Comparison of ENCODE assay signal across 33 cellular contexts in the genomic region with DNA sequence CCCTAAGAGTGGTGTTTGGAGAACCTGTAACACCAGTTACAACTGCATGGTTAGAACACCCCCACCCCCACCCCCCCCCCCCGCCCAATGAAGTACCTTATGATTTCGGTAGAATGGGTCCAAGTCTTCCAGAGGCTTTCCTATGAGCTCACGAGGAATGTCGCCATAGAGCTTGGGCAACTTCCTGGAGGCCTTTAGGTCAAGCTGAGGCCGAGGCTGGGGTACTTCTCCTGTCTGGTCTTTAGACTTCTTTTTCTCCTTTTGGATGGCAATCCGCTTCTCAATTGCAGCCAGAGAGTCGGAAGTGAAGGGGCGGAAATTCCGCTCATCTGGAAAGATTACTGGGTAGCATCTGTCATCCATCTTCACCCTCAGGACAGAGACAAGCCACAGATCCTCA.
"Had no signal": no experiment of that assay in that cellular context is flagged by ENCODE, and none has a peak within 500 bp of the region (broad histone marks: within the 10 kb centered on the region; RNA-seq: fewer than 3 reads in every experiment).

No MANE protein-coding gene starts in this region.

- ATAC-seq: activated naive CD4-positive, alpha-beta T cell treated with anti-CD3 and anti-CD28 coated beads, Interleukin-2, amount 50 U/mL, for 72 hours; activated T-cell treated with anti-CD3 and anti-CD28 coated beads, Interleukin-2, amount 50 U/mL, for 72 hours; esophagus mucosa; foreskin keratinocyte; gastrocnemius medialis; heart right ventricle; T-cell; WTC11 had no signal

- H3K4me3 ChIP-seq: ascending aorta, breast epithelium, cardiac muscle cell, colonic mucosa, dorsolateral prefrontal cortex, gastrocnemius medialis, heart right ventricle had no signal

- H3K27ac ChIP-seq: ascending aorta, breast epithelium, cardiac muscle cell, colonic mucosa, dorsolateral prefrontal cortex, foreskin keratinocyte, gastrocnemius medialis, heart right ventricle had no signal

- H3K4me3 Mint-ChIP-seq: activated CD4-positive, alpha-beta memory T cell treated with anti-CD3 and anti-CD28 coated beads, Interleukin-2, amount 10 ng/mL, durations not matched to agents 7 days and 5 days; activated CD4-positive, alpha-beta T cell treated with anti-CD3 and anti-CD28 coated beads, Interleukin-2, amount 10 ng/mL, durations not matched to agents 7 days and 5 days; activated naive CD4-positive, alpha-beta T cell treated with anti-CD3 and anti-CD28 coated beads, Interleukin-2, amount 10 ng/mL, durations not matched to agents 7 days and 5 days; activated naive CD8-positive, alpha-beta T cell treated with anti-CD3 and anti-CD28 coated beads, Interleukin-2, amount 10 ng/mL, durations not matched to agents 7 days and 5 days; activated T-cell treated with anti-CD3 and anti-CD28 coated beads, Interleukin-2, amount 50 U/mL, for 24 hours; activated T-cell treated with anti-CD3 and anti-CD28 coated beads, Interleukin-2, amount 50 U/mL, for 72 hours; brain; endodermal cell; T-cell; T-helper 1 cell treated with Interleukin-12 subunit alpha and Interleukin-12 subunit beta and Interleukin-4 antibody, amounts not matched to agents 30 μg/mL and 1 μg/mL, for 36 hours; WTC11 had no signal

- H3K27ac Mint-ChIP-seq: activated CD4-positive, alpha-beta memory T cell treated with anti-CD3 and anti-CD28 coated beads, Interleukin-2, amount 10 ng/mL, durations not matched to agents 7 days and 5 days; activated CD4-positive, alpha-beta T cell treated with anti-CD3 and anti-CD28 coated beads, Interleukin-2, amount 10 ng/mL, durations not matched to agents 7 days and 5 days; activated naive CD4-positive, alpha-beta T cell treated with anti-CD3 and anti-CD28 coated beads, Interleukin-2, amount 10 ng/mL, durations not matched to agents 7 days and 5 days; activated naive CD4-positive, alpha-beta T cell treated with anti-CD3 and anti-CD28 coated beads, Interleukin-2, amount 50 U/mL, for 72 hours; activated naive CD8-positive, alpha-beta T cell treated with anti-CD3 and anti-CD28 coated beads, Interleukin-2, amount 10 ng/mL, durations not matched to agents 7 days and 5 days; activated T-cell treated with anti-CD3 and anti-CD28 coated beads, Interleukin-2, amount 50 U/mL, for 24 hours; activated T-cell treated with anti-CD3 and anti-CD28 coated beads, Interleukin-2, amount 50 U/mL, for 72 hours; brain; endodermal cell; T-cell; T-helper 1 cell treated with Interleukin-12 subunit alpha and Interleukin-12 subunit beta and Interleukin-4 antibody, amounts not matched to agents 30 μg/mL and 1 μg/mL, for 36 hours; WTC11 had no signal

- H3K27me3 ChIP-seq: ascending aorta, breast epithelium, cardiac muscle cell, colonic mucosa, dorsolateral prefrontal cortex, foreskin keratinocyte, gastrocnemius medialis, heart right ventricle had no signal

- H3K4me1 ChIP-seq: ascending aorta, breast epithelium, colonic mucosa, foreskin keratinocyte, gastrocnemius medialis, heart right ventricle had no signal

- H3K27me3 Mint-ChIP-seq: activated CD4-positive, alpha-beta memory T cell treated with anti-CD3 and anti-CD28 coated beads, Interleukin-2, amount 10 ng/mL, durations not matched to agents 7 days and 5 days; activated naive CD8-positive, alpha-beta T cell treated with anti-CD3 and anti-CD28 coated beads, Interleukin-2, amount 10 ng/mL, durations not matched to agents 7 days and 5 days; activated T-cell treated with anti-CD3 and anti-CD28 coated beads, Interleukin-2, amount 50 U/mL, for 24 hours; brain had no signal

- H3K36me3 Mint-ChIP-seq: activated naive CD4-positive, alpha-beta T cell treated with anti-CD3 and anti-CD28 coated beads, Interleukin-2, amount 10 ng/mL, durations not matched to agents 7 days and 5 days; activated naive CD4-positive, alpha-beta T cell treated with anti-CD3 and anti-CD28 coated beads, Interleukin-2, amount 50 U/mL, for 72 hours; activated naive CD8-positive, alpha-beta T cell treated with anti-CD3 and anti-CD28 coated beads, Interleukin-2, amount 10 ng/mL, durations not matched to agents 7 days and 5 days; brain; T-cell; WTC11 had no signal

- H3K9me3 ChIP-seq: ascending aorta, breast epithelium, colonic mucosa, gastrocnemius medialis, heart right ventricle had no signal

- H3K9me3 Mint-ChIP-seq: activated CD4-positive, alpha-beta memory T cell treated with anti-CD3 and anti-CD28 coated beads, Interleukin-2, amount 10 ng/mL, durations not matched to agents 7 days and 5 days; activated CD4-positive, alpha-beta T cell treated with anti-CD3 and anti-CD28 coated beads, Interleukin-2, amount 10 ng/mL, durations not matched to agents 7 days and 5 days; activated naive CD4-positive, alpha-beta T cell treated with anti-CD3 and anti-CD28 coated beads, Interleukin-2, amount 10 ng/mL, durations not matched to agents 7 days and 5 days; activated naive CD4-positive, alpha-beta T cell treated with anti-CD3 and anti-CD28 coated beads, Interleukin-2, amount 50 U/mL, for 72 hours; activated naive CD8-positive, alpha-beta T cell treated with anti-CD3 and anti-CD28 coated beads, Interleukin-2, amount 10 ng/mL, durations not matched to agents 7 days and 5 days; activated T-cell treated with anti-CD3 and anti-CD28 coated beads, Interleukin-2, amount 50 U/mL, for 24 hours; activated T-cell treated with anti-CD3 and anti-CD28 coated beads, Interleukin-2, amount 50 U/mL, for 72 hours; T-cell; T-helper 1 cell treated with Interleukin-12 subunit alpha and Interleukin-12 subunit beta and Interleukin-4 antibody, amounts not matched to agents 30 μg/mL and 1 μg/mL, for 36 hours; WTC11 had no signal

- DNase-seq: activated CD4-positive, alpha-beta memory T cell treated with anti-CD3 and anti-CD28 coated beads, Interleukin-2, amount 10 ng/mL, durations not matched to agents 7 days and 5 days; activated CD4-positive, alpha-beta T cell treated with anti-CD3 and anti-CD28 coated beads for 1 hour; activated CD4-positive, alpha-beta T cell treated with anti-CD3 and anti-CD28 coated beads for 4 hours; activated CD4-positive, alpha-beta T cell treated with anti-CD3 and anti-CD28 coated beads, Interleukin-2, amount 10 ng/mL, durations not matched to agents 7 days and 5 days; activated CD4-positive, alpha-beta T cell treated with anti-CD3 and anti-CD28 coated beads, Interleukin-2, amount 50 U/mL, for 4 hours; activated CD8-positive, alpha-beta memory T cell treated with anti-CD3 and anti-CD28 coated beads, Interleukin-2, amount 50 U/mL, for 48 hours; activated gamma-delta T cell; activated naive CD4-positive, alpha-beta T cell; activated naive CD4-positive, alpha-beta T cell treated with anti-CD3 and anti-CD28 coated beads, Interleukin-2, amount 10 ng/mL, durations not matched to agents 7 days and 5 days; activated naive CD8-positive, alpha-beta T cell treated with anti-CD3 and anti-CD28 coated beads, Interleukin-2, amount 10 ng/mL, durations not matched to agents 7 days and 5 days; activated T-cell treated with anti-CD3 and anti-CD28 coated beads for 4 hours; activated T-cell treated with anti-CD3 and anti-CD28 coated beads, Interleukin-2, amount 50 U/mL, for 24 hours; activated T-cell treated with anti-CD3 and anti-CD28 coated beads, Interleukin-2, amount 50 U/mL, for 72 hours; central memory CD4-positive, alpha-beta T cell; cerebellar nuclear complex; colonic mucosa; dorsolateral prefrontal cortex; effector memory CD4-positive, alpha-beta T cell; endodermal cell; foreskin keratinocyte; gastrocnemius medialis; glutamatergic neuron; heart right ventricle; T-cell; T1000 had no signal

- H3K36me3 ChIP-seq: ascending aorta, breast epithelium, cardiac muscle cell, colonic mucosa, gastrocnemius medialis, heart right ventricle had no signal

- H3K4me1 Mint-ChIP-seq: activated CD4-positive, alpha-beta memory T cell treated with anti-CD3 and anti-CD28 coated beads, Interleukin-2, amount 10 ng/mL, durations not matched to agents 7 days and 5 days; activated CD4-positive, alpha-beta T cell treated with anti-CD3 and anti-CD28 coated beads, Interleukin-2, amount 10 ng/mL, durations not matched to agents 7 days and 5 days; activated naive CD4-positive, alpha-beta T cell treated with anti-CD3 and anti-CD28 coated beads, Interleukin-2, amount 10 ng/mL, durations not matched to agents 7 days and 5 days; brain; endodermal cell; T-cell; WTC11 had no signal
